In genomic region chr5:133807348-133807747, GRCh38 we compare ENCODE assay signal across 17 cellular contexts.
DNase-seq lines count a peak whose midpoint lies in the region; FAIRE-seq and TF ChIP-seq lines count a peak whose summit lies in the region.
"Had no signal": no experiment of that assay in that cellular context is flagged by ENCODE, and none has a peak within 500 bp of the region (broad histone marks: within the 10 kb centered on the region; RNA-seq: fewer than 3 reads in every experiment).

No MANE protein-coding gene starts in this region.

- H2AFZ ChIP-seq in neural progenitor cell (replicated peaks), result peak overlapping the region; percentile 63

- H3K79me2 ChIP-seq in neural progenitor cell (ENCODE audit: low read depth), result no peaks in the 10 kb centered on the region

- H3K9me3 Mint-ChIP-seq in neural progenitor cell (no peaks in the 10 kb centered on the region), chondrocyte (ENCODE audit: low read depth) (no peaks in the 10 kb centered on the region)
- H3K9me3 Mint-ChIP-seq: CD8-positive, alpha-beta T cell had no signal

- no peak overlapping the region for H3K4me2 ChIP-seq in neural progenitor cell
- H3K4me2 ChIP-seq: A549 had no signal

- DNase-seq in NCI-H146 (lab: John Stamatoyannopoulos, UW), result peak; percentile 23
- DNase-seq in NCI-H146 treated with DMSO at 0.1 percent for 48 hours (lab: John Stamatoyannopoulos, UW; ENCODE audit: unreplicated experiment), result no peak
- DNase-seq in NCI-H2029 treated with DMSO at 0.1 percent for 48 hours (lab: John Stamatoyannopoulos, UW), result peak; percentile 85
- peak; percentile 73 for DNase-seq in NCI-H748 (lab: John Stamatoyannopoulos, UW; ENCODE audit: unreplicated experiment)
- DNase-seq in neural progenitor cell (ENCODE audit: low spot score), result no peak
- no peak for DNase-seq in C1 segment of cervical spinal cord (lab: John Stamatoyannopoulos, UW)
- DNase-seq in kidney, result no peak
- no peak for DNase-seq in chondrocyte (ENCODE audit: low spot score)
- DNase-seq: CD8-positive, alpha-beta T cell; GDM1; HCEC 1CT; MG63; NCI-H1048; NCI-H1694; NK-92 treated with Interleukin-12 subunit alpha and Interleukin-12 subunit beta, amount 100 ng/mL, for 24 hours; Right ventricle myocardium superior had no signal

- H3K4me1 Mint-ChIP-seq in neural progenitor cell (peaks cover 11% of the 10 kb centered on the region), chondrocyte (ENCODE audit: low read depth) (peaks cover 3% of the 10 kb centered on the region)

- intact Hi-C loops in kidney (cut with DNase I), result no loop called here

- H3K27ac Mint-ChIP-seq in neural progenitor cell (no peak overlapping the region), chondrocyte (ENCODE audit: unreplicated experiment) (no peak overlapping the region)
- H3K27ac Mint-ChIP-seq: CD8-positive, alpha-beta T cell had no signal

- H3K4me3 Mint-ChIP-seq in neural progenitor cell (no peak overlapping the region), chondrocyte (ENCODE audit: unreplicated experiment) (no peak overlapping the region)
- H3K4me3 Mint-ChIP-seq: CD8-positive, alpha-beta T cell had no signal

- H3K27me3 ChIP-seq in neural progenitor cell, result no peaks in the 10 kb centered on the region

- H3K27me3 Mint-ChIP-seq in neural progenitor cell (ENCODE audit: insufficient read depth, low read depth), result peaks cover 8% of the 10 kb centered on the region
- peaks cover 8% of the 10 kb centered on the region for H3K27me3 Mint-ChIP-seq in chondrocyte (ENCODE audit: low read depth)

- H3K27ac ChIP-seq in neural progenitor cell, result no peak overlapping the region
- no peak overlapping the region for H3K27ac ChIP-seq in kidney (ENCODE audit: low read depth in 2 of 2, low read length in 2 of 2)
- H3K27ac ChIP-seq: A549 had no signal

- H3K9ac ChIP-seq in neural progenitor cell (no peak overlapping the region), kidney (ENCODE audit: low read length in 2 of 2) (no peak overlapping the region)

- H3K4me3 ChIP-seq in neural progenitor cell, result no peak overlapping the region
- no peak overlapping the region for H3K4me3 ChIP-seq in kidney (ENCODE audit: low read length in 2 of 2)
- H3K4me3 ChIP-seq: A549, MG63 had no signal

- no peaks in the 10 kb centered on the region for H3F3A ChIP-seq in neural progenitor cell (ENCODE audit: low read depth)

- no peak for FAIRE-seq in kidney (lab: Jason Lieb, UNC)
- FAIRE-seq: A549 had no signal

- H3K36me3 Mint-ChIP-seq in neural progenitor cell (no peaks in the 10 kb centered on the region), chondrocyte (ENCODE audit: low read depth) (no peaks in the 10 kb centered on the region)
- H3K36me3 Mint-ChIP-seq: CD8-positive, alpha-beta T cell had no signal

- H3K9me3 ChIP-seq in neural progenitor cell (ENCODE audit: low read depth) (no peaks in the 10 kb centered on the region), kidney (ENCODE audit: control insufficient read depth in 1 of 2, low read length in 2 of 2) (peaks cover 0 to 2% of the 10 kb centered on the region in 2 donors)
- H3K9me3 ChIP-seq: A549, MG63 had no signal

- H3K36me3 ChIP-seq in neural progenitor cell (no peaks in the 10 kb centered on the region), kidney (ENCODE audit: control insufficient read depth in 1 of 2, insufficient read depth in 2 of 2, low read length in 2 of 2) (no peaks in the 10 kb centered on the region)
- H3K36me3 ChIP-seq: MG63 had no signal

- TF ChIP-seq CTCF in neural progenitor cell (IDR thresholded peaks at IDR 0.05), result no peak
- no peak for TF ChIP-seq CTCF in kidney (IDR thresholded peaks at IDR 0.05; ENCODE audit: borderline replicate concordance, extremely low read depth, insufficient read depth)
- TF ChIP-seq CTCF in chondrocyte (IDR thresholded peaks at IDR 0.05), result no peak

- peaks cover 7% of the 10 kb centered on the region for H3K4me1 ChIP-seq in neural progenitor cell
- peaks cover 0 to 3% of the 10 kb centered on the region in 2 donors for H3K4me1 ChIP-seq in kidney (ENCODE audit: control insufficient read depth in 1 of 2, insufficient read depth in 1 of 2, low read depth in 1 of 2, low read length in 2 of 2)
- H3K4me1 ChIP-seq: A549 had no signal

- H4K20me1 ChIP-seq in neural progenitor cell (ENCODE audit: low read depth), result no peaks in the 10 kb centered on the region

Comparison
In these comparisons a context has a peak if more than half of its experiments do, and no peak if none do; other contexts are left out.
1. DNase-seq: peak in NCI-H146 (single experiment), NCI-H2029 treated with DMSO at 0.1 percent for 48 hours (single experiment) and NCI-H748 (single experiment); none in NCI-H146 treated with DMSO at 0.1 percent for 48 hours (single experiment), neural progenitor cell (single experiment), C1 segment of cervical spinal cord (0 of 14), kidney (single experiment) and chondrocyte (single experiment).